ENCODE assay signal across 9 cellular contexts in the genomic region with DNA sequence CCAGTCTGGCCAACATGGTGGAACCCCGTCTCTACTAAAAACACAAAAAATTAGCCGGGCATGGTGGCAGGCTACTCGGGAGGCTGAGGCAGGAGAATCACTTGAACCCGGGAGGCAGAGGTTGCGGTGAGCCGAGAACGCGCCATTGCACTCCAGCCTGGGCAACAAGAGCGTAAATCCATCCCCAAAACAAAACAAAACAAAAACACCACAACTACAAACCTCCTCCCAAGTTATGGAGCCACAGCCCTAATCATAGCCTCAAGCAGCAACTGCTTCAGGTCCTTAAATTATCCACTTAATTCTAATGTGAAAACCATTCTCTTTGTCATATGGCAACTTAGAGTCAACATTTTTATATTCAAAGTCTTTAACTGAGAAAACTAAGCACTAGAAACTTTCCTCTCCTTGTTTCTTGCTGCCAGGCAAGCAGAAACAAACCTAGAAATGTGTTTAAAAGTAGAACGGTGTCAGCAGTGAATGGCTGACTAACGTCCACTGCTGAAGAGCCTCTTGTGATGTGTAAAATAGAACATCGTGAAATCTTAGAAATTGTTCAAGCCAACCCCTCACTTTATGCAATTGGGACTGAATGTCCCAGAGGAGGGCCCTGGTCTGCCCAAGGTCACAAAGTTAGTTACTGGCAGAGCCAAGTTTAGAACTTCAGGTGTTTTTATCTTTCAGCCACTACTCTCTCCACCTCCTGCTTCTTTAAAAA. TPM values are rescaled to one million over a fixed set of nuclear protein-coding genes. Genes with fewer than 3 reads are reported as not detected.
A peak's percentile ranks its signal among the peaks of the same experiment; 100 is the strongest.
DNase-seq lines count a peak whose midpoint lies in the region; ATAC-seq, FAIRE-seq and TF ChIP-seq lines count a peak whose summit lies in the region.
"Had no signal": no experiment of that assay in that cellular context is flagged by ENCODE, and none has a peak within 500 bp of the region (broad histone marks: within the 10 kb centered on the region; RNA-seq: fewer than 3 reads in every experiment).

No MANE protein-coding gene starts in this region.

- peak overlapping the region; percentile 53 for H3K4me2 ChIP-seq in keratinocyte (ENCODE audit: control insufficient read depth, extremely low read depth, insufficient read depth, low read depth, low read length)

- dilution Hi-C loops in keratinocyte (cut with MboI; ENCODE audit: extremely low pct_ligation_motif_present, low sequenced_read_pairs) = no loop called here

- DNase-seq in activated CD4-positive, alpha-beta T cell treated with anti-CD3 and anti-CD28 coated beads, Interleukin-2, amount 10 ng/mL, durations not matched to agents 24 days and 14 days = no peak
- DNase-seq in activated CD4-positive, alpha-beta T cell treated with anti-CD3 and anti-CD28 coated beads, Interleukin-2, amount 10 ng/mL, durations not matched to agents 7 days and 5 days = no peak
- no peak for DNase-seq in activated naive CD8-positive, alpha-beta T cell treated with anti-CD3 and anti-CD28 coated beads for 36 hours
- no peak for DNase-seq in keratinocyte (ENCODE audit: low read depth, low spot score)
- no peak for DNase-seq in stomach
- no peak for DNase-seq in NK-92 (lab: John Stamatoyannopoulos, UW; ENCODE audit: unreplicated experiment)
- DNase-seq in DMS53 treated with DMSO at 0.1 percent for 48 hours (lab: John Stamatoyannopoulos, UW; ENCODE audit: unreplicated experiment) = no peak

- peaks cover 66% of the 10 kb centered on the region for H3K4me1 Mint-ChIP-seq in activated CD4-positive, alpha-beta T cell treated with anti-CD3 and anti-CD28 coated beads, Interleukin-2, amount 10 ng/mL, durations not matched to agents 24 days and 14 days
- H3K4me1 Mint-ChIP-seq in activated CD4-positive, alpha-beta T cell treated with anti-CD3 and anti-CD28 coated beads, Interleukin-2, amount 10 ng/mL, durations not matched to agents 7 days and 5 days = peaks cover 71% of the 10 kb centered on the region
- H3K4me1 Mint-ChIP-seq in activated naive CD8-positive, alpha-beta T cell treated with anti-CD3 and anti-CD28 coated beads for 36 hours = peaks cover 70% of the 10 kb centered on the region

- 73 to 87% (median 84%) methylated on average over 12 of the region's 12 CpGs for WGBS in stomach, 5 donors

- H3K27me3 Mint-ChIP-seq in activated CD4-positive, alpha-beta T cell treated with anti-CD3 and anti-CD28 coated beads, Interleukin-2, amount 10 ng/mL, durations not matched to agents 24 days and 14 days = no peaks in the 10 kb centered on the region
- no peaks in the 10 kb centered on the region for H3K27me3 Mint-ChIP-seq in activated CD4-positive, alpha-beta T cell treated with anti-CD3 and anti-CD28 coated beads, Interleukin-2, amount 10 ng/mL, durations not matched to agents 7 days and 5 days
- no peaks in the 10 kb centered on the region for H3K27me3 Mint-ChIP-seq in activated naive CD8-positive, alpha-beta T cell treated with anti-CD3 and anti-CD28 coated beads for 36 hours

- H3K36me3 Mint-ChIP-seq in activated CD4-positive, alpha-beta T cell treated with anti-CD3 and anti-CD28 coated beads, Interleukin-2, amount 10 ng/mL, durations not matched to agents 24 days and 14 days (ENCODE audit: low read depth) = peaks cover 32% of the 10 kb centered on the region
- peaks cover 48% of the 10 kb centered on the region for H3K36me3 Mint-ChIP-seq in activated CD4-positive, alpha-beta T cell treated with anti-CD3 and anti-CD28 coated beads, Interleukin-2, amount 10 ng/mL, durations not matched to agents 7 days and 5 days (ENCODE audit: low read depth)
- peaks cover 38% of the 10 kb centered on the region for H3K36me3 Mint-ChIP-seq in activated naive CD8-positive, alpha-beta T cell treated with anti-CD3 and anti-CD28 coated beads for 36 hours

- peak overlapping the region; percentile 36 for H3K4me3 Mint-ChIP-seq in activated CD4-positive, alpha-beta T cell treated with anti-CD3 and anti-CD28 coated beads, Interleukin-2, amount 10 ng/mL, durations not matched to agents 24 days and 14 days
- H3K4me3 Mint-ChIP-seq in activated CD4-positive, alpha-beta T cell treated with anti-CD3 and anti-CD28 coated beads, Interleukin-2, amount 10 ng/mL, durations not matched to agents 7 days and 5 days = no peak overlapping the region
- H3K4me3 Mint-ChIP-seq in activated naive CD8-positive, alpha-beta T cell treated with anti-CD3 and anti-CD28 coated beads for 36 hours = peak overlapping the region; percentile 42

- peaks cover 0 to 5% of the 10 kb centered on the region in 2 experiments for H3K36me3 ChIP-seq in keratinocyte (ENCODE audit: control insufficient read depth in 2 of 2, extremely low read depth in 1 of 2, insufficient read depth in 2 of 2, low read length in 2 of 2)
- H3K36me3 ChIP-seq in stomach = no peaks in the 10 kb centered on the region

- intact Hi-C loops in activated CD4-positive, alpha-beta T cell treated with anti-CD3 and anti-CD28 coated beads, Interleukin-2, amount 10 ng/mL, durations not matched to agents 24 days and 14 days (cut with micrococcal nuclease) = loop anchor here (5.0 to 10.0 kb wide), 4 partner anchors 208 to 1141 kb away; partner anchors contain the start of genes EPB41L4B and TXN
- intact Hi-C loops in stomach (cut with DNase I; ENCODE audit: low total_unique reads) = no loop called here

- no peak for FAIRE-seq in keratinocyte (lab: Jason Lieb, UNC)
- FAIRE-seq: A204.1 had no signal

- POLR2A ChIA-PET in activated CD4-positive, alpha-beta T cell treated with anti-CD3 and anti-CD28 coated beads, Interleukin-2, amount 10 ng/mL, durations not matched to agents 7 days and 5 days (lab: Charles Lee) = no interaction called here

- CTCF ChIA-PET in activated CD4-positive, alpha-beta T cell treated with anti-CD3 and anti-CD28 coated beads, Interleukin-2, amount 10 ng/mL, durations not matched to agents 7 days and 5 days (lab: Charles Lee) = no interaction called here

- H4K20me1 ChIP-seq in keratinocyte (ENCODE audit: control insufficient read depth, extremely low read depth, insufficient read depth, low read length) = peaks cover 7% of the 10 kb centered on the region

- H3K4me1 ChIP-seq in keratinocyte (ENCODE audit: control insufficient read depth, extremely low read depth, insufficient read depth, low read length) (peaks cover 71% of the 10 kb centered on the region), stomach (peaks cover 79 to 100% (median 92%) of the 10 kb centered on the region in 4 donors)

- H3K9me3 ChIP-seq in keratinocyte (ENCODE audit: control insufficient read depth, low read depth, low read length) (no peaks in the 10 kb centered on the region), stomach (no peaks in the 10 kb centered on the region)

- H3K4me3 ChIP-seq in keratinocyte (ENCODE audit: control insufficient read depth in 2 of 3, extremely low read depth in 1 of 3, insufficient read depth in 2 of 3, low read depth in 1 of 3, low read length in 3 of 3) (no peak overlapping the region), stomach (peak overlapping the region in 1 of 4 donors; percentile 2)

- H3K9ac ChIP-seq in keratinocyte (ENCODE audit: control insufficient read depth, extremely low read depth, insufficient read depth, low read length) = peak overlapping the region; percentile 48

- TF ChIP-seq EP300 in stomach (IDR thresholded peaks at IDR 0.05) = no peak

- peaks cover 94% of the 10 kb centered on the region for H3K79me2 ChIP-seq in keratinocyte (ENCODE audit: control insufficient read depth, insufficient read depth, low read length)

- peaks cover 3% of the 10 kb centered on the region for H3K9me3 Mint-ChIP-seq in activated CD4-positive, alpha-beta T cell treated with anti-CD3 and anti-CD28 coated beads, Interleukin-2, amount 10 ng/mL, durations not matched to agents 24 days and 14 days
- H3K9me3 Mint-ChIP-seq in activated CD4-positive, alpha-beta T cell treated with anti-CD3 and anti-CD28 coated beads, Interleukin-2, amount 10 ng/mL, durations not matched to agents 7 days and 5 days = peaks cover 2% of the 10 kb centered on the region
- H3K9me3 Mint-ChIP-seq in activated naive CD8-positive, alpha-beta T cell treated with anti-CD3 and anti-CD28 coated beads for 36 hours = peaks cover 1% of the 10 kb centered on the region

- peak overlapping the region; percentile 10 for H3K27ac Mint-ChIP-seq in activated CD4-positive, alpha-beta T cell treated with anti-CD3 and anti-CD28 coated beads, Interleukin-2, amount 10 ng/mL, durations not matched to agents 24 days and 14 days
- H3K27ac Mint-ChIP-seq in activated CD4-positive, alpha-beta T cell treated with anti-CD3 and anti-CD28 coated beads, Interleukin-2, amount 10 ng/mL, durations not matched to agents 7 days and 5 days = no peak overlapping the region
- peak overlapping the region; percentile 51 for H3K27ac Mint-ChIP-seq in activated naive CD8-positive, alpha-beta T cell treated with anti-CD3 and anti-CD28 coated beads for 36 hours

- H3K27ac ChIP-seq in keratinocyte (ENCODE audit: control insufficient read depth, insufficient read depth, low read length) (peak overlapping the region; percentile 86), stomach (peak overlapping the region; percentile 31 to 97 (median 58))

- no peak overlapping the region for H2AFZ ChIP-seq in keratinocyte (ENCODE audit: control insufficient read depth, low read length)

- no peak for TF ChIP-seq CTCF in keratinocyte (optimal IDR thresholded peaks at IDR 0.05 in 1 of 3, IDR thresholded peaks at IDR 0.05 in 1 of 3, conservative IDR thresholded peaks at IDR 0.05 in 1 of 3; ENCODE audit: extremely low read depth in 1 of 3, insufficient read depth in 2 of 3, low read length in 3 of 3)
- no peak for TF ChIP-seq CTCF in stomach (IDR thresholded peaks at IDR 0.05)

- H3K27me3 ChIP-seq in keratinocyte (ENCODE audit: control insufficient read depth, extremely low read depth, insufficient read depth, low read length) (no peaks in the 10 kb centered on the region), stomach (no peaks in the 10 kb centered on the region)

- no peaks in the 10 kb centered on the region for H3K9me1 ChIP-seq in keratinocyte (ENCODE audit: control insufficient read depth, extremely low read depth, insufficient read depth, low read length)

- ATAC-seq in HG03565 (IDR thresholded peaks at IDR 0.05; ENCODE audit: unreplicated experiment) = no peak

- TF ChIP-seq POLR2A in stomach (IDR thresholded peaks at IDR 0.05) = no peak

RNA-seq across cellular contexts. Expression of gene TMEM245, which starts 5.7 kb away (rescaled TPM):
- total RNA-seq in activated CD4-positive, alpha-beta T cell treated with anti-CD3 and anti-CD28 coated beads, Interleukin-2, amount 10 ng/mL, durations not matched to agents 24 days and 14 days = 26.7 and 27.0 TPM in 2 replicates
- 10 to 100 TPM; 30.6 to 34.7 TPM for total RNA-seq in activated CD4-positive, alpha-beta T cell treated with anti-CD3 and anti-CD28 coated beads, Interleukin-2, amount 10 ng/mL, durations not matched to agents 7 days and 5 days
- total RNA-seq in activated naive CD8-positive, alpha-beta T cell treated with anti-CD3 and anti-CD28 coated beads for 36 hours = 10 to 100 TPM; 30.4 to 32.7 TPM
- 40.0 to 46.1 TPM (median 41.6 TPM) in 3 replicates for polyA plus RNA-seq in keratinocyte
- 7.0 TPM for polyA plus RNA-seq in keratinocyte (2011; ENCODE audit: low read depth)
- 12.6 and 23.7 TPM in 2 replicates for polyA plus RNA-seq in keratinocyte (2011; cell fraction: cytosol; rRNA removed)
- polyA plus RNA-seq in keratinocyte (2011; cell fraction: nucleus; rRNA removed) = 56.7 and 60.9 TPM in 2 replicates
- 14.0 and 27.5 TPM in 2 replicates for polyA plus RNA-seq in keratinocyte (2012; ENCODE audit: low replicate concordance)
- 74.8 to 108 TPM (median 101 TPM) in 3 replicates for polyA minus RNA-seq in keratinocyte
- polyA minus RNA-seq in keratinocyte (2011; cell fraction: cytosol; rRNA and poly(A)+ RNA removed) = 33.6 TPM
- polyA minus RNA-seq in keratinocyte (2011; cell fraction: nucleus; rRNA and poly(A)+ RNA removed) = 82.5 and 161 TPM in 2 replicates
- total RNA-seq in stomach = 100 to 1,000 TPM in 1 of 5 donors, 10 to 100 TPM in 4; 10.1 to 107 (median 74.1) TPM
- polyA plus RNA-seq in stomach = 1 to 10 TPM; 4.0 to 9.3 (median 4.7) TPM

RNA-seq across cellular contexts. Expression of gene FRRS1L, which starts 53.0 kb away (rescaled TPM):
- not detected in 2 replicates for total RNA-seq in activated CD4-positive, alpha-beta T cell treated with anti-CD3 and anti-CD28 coated beads, Interleukin-2, amount 10 ng/mL, durations not matched to agents 24 days and 14 days
- total RNA-seq in activated CD4-positive, alpha-beta T cell treated with anti-CD3 and anti-CD28 coated beads, Interleukin-2, amount 10 ng/mL, durations not matched to agents 7 days and 5 days = not detected
- not detected for total RNA-seq in activated naive CD8-positive, alpha-beta T cell treated with anti-CD3 and anti-CD28 coated beads for 36 hours
- polyA plus RNA-seq in keratinocyte (0.01 to 0.03 TPM in 2 of 3 replicates, not detected in the other), stomach (under 1 TPM; 0.12 to 0.55 (median 0.15) TPM)
- not detected for polyA plus RNA-seq in keratinocyte (2011; ENCODE audit: low read depth)
- polyA plus RNA-seq in keratinocyte (2011; cell fraction: cytosol; rRNA removed) = 0.01 and 0.04 TPM in 2 replicates
- 0.09 TPM in 1 of 2 replicates, not detected in the other for polyA plus RNA-seq in keratinocyte (2011; cell fraction: nucleus; rRNA removed)
- 0.01 TPM in 1 of 2 replicates, not detected in the other for polyA plus RNA-seq in keratinocyte (2012; ENCODE audit: low replicate concordance)
- not detected in 3 replicates for polyA minus RNA-seq in keratinocyte
- polyA minus RNA-seq in keratinocyte (2011; cell fraction: cytosol; rRNA and poly(A)+ RNA removed) = not detected
- 0.08 TPM in 1 of 2 replicates, not detected in the other for polyA minus RNA-seq in keratinocyte (2011; cell fraction: nucleus; rRNA and poly(A)+ RNA removed)
- 1 to 10 TPM in 3 of 5 donors, under 1 TPM in 1, not detected in 1; 0.43 to 4.6 (median 3.7) TPM for total RNA-seq in stomach
